In the genomic region with DNA sequence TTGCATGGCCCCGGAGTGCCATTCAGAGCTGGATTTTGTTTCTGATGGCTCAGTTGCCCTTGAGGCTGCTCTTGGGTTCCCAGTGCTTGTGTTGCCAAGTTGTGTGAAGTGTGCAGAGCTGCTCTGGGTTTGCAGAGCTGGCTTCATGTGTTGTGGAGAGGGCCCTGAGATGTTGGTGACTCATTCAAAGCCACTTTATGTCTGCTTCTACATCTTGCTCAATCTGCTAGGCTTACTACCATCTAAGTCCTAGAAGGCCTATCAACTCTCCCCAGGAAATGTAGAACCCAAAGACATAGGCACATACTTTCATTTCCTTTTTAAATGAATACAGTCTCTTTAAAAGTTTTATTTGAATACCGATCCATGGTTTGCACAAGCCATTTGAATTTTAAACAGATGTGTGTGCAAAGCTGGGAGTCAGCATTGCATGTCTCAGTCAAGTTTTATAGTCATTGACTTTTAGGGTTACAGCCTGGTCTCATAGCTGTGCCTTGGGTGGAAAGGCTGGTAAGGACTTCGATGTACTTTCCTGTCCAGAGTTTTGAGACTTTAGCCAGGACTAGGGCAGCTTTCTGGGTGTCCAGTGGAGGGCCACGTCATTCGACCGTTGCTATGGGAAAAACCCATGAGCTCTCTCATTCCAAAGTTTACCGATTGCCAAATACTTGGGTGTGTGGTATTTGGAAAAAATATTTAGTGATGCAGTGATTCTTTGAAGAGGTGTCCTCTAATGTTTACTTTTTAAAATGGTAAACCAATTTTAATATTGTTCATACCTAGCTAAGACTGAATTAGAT, we compare ENCODE assay signal across 16 cellular contexts.
DNase-seq lines count a peak whose midpoint lies in the region; ATAC-seq, FAIRE-seq and TF ChIP-seq lines count a peak whose summit lies in the region.
"Had no signal": no experiment of that assay in that cellular context is flagged by ENCODE, and none has a peak within 500 bp of the region (broad histone marks: within the 10 kb centered on the region; RNA-seq: fewer than 3 reads in every experiment).

No MANE protein-coding gene starts in this region.

- no peak overlapping the region for H2BK120ac ChIP-seq in trophoblast cell (ENCODE audit: insufficient read depth, low read length, poor library complexity)

- H3K4me1 ChIP-seq in trophoblast cell (ENCODE audit: control insufficient read depth in 1 of 2, insufficient read depth in 2 of 2, low read length in 2 of 2), result no peaks in the 10 kb centered on the region
- H3K4me1 ChIP-seq in kidney (ENCODE audit: control insufficient read depth in 1 of 2, insufficient read depth in 1 of 2, low read depth in 1 of 2, low read length in 2 of 2), result no peaks in the 10 kb centered on the region
- H3K4me1 ChIP-seq in effector memory CD4-positive, alpha-beta T cell (ENCODE audit: control insufficient read depth, insufficient read depth, low read length, poor library complexity, severe bottlenecking), result no peaks in the 10 kb centered on the region

- DNase-seq in ELR (ENCODE audit: low read depth) (peak; percentile 85), NCI-H526 treated with DMSO at 0.1 percent for 48 hours (lab: John Stamatoyannopoulos, UW) (peak; percentile 44), trophoblast cell (peak; percentile 81 to 97), kidney (no peak), NCI-H146 (lab: John Stamatoyannopoulos, UW) (no peak), NCI-H1694 (lab: John Stamatoyannopoulos, UW) (no peak)
- no peak for DNase-seq in effector memory CD4-positive, alpha-beta T cell
- DNase-seq: activated CD4-positive, alpha-beta memory T cell treated with anti-CD3 and anti-CD28 coated beads, Interleukin-2, amount 10 ng/mL, durations not matched to agents 7 days and 5 days; endodermal cell; islet precursor cell; NCI-H524; nucleus accumbens; stimulated activated CD4-positive, alpha-beta T cell treated with anti-CD3 and anti-CD28 coated beads, Interleukin-4, amount 100 ng/mL, for 24 hours; T-helper 1 cell had no signal

- H3K18ac ChIP-seq in trophoblast cell (ENCODE audit: low read length), result no peak overlapping the region

- FAIRE-seq in kidney (lab: Jason Lieb, UNC), result no peak
- FAIRE-seq: GM18507 had no signal

- no peak overlapping the region for H3K23ac ChIP-seq in trophoblast cell (ENCODE audit: low read length)

- H3K27me3 ChIP-seq in trophoblast cell (ENCODE audit: insufficient read depth, low read length), result no peaks in the 10 kb centered on the region
- H3K27me3 ChIP-seq in effector memory CD4-positive, alpha-beta T cell (replicated peaks; ENCODE audit: control insufficient read depth, insufficient read depth, low read length, poor library complexity, severe bottlenecking), result peaks cover 4% of the 10 kb centered on the region

- no peak overlapping the region for H2BK12ac ChIP-seq in trophoblast cell (ENCODE audit: low read length)

- H2AFZ ChIP-seq in trophoblast cell (ENCODE audit: insufficient read depth, low read length, poor library complexity), result no peak overlapping the region

- H4K91ac ChIP-seq in trophoblast cell (ENCODE audit: low read depth, low read length), result no peak overlapping the region

- H3K9ac ChIP-seq in trophoblast cell (ENCODE audit: low read length) (no peak overlapping the region), kidney (ENCODE audit: low read length in 2 of 2) (no peak overlapping the region)

- intact Hi-C loops in kidney (cut with DNase I), result no loop called here

- no peak overlapping the region for H3K4ac ChIP-seq in trophoblast cell (ENCODE audit: low read depth, low read length)

- H3K4me3 ChIP-seq in trophoblast cell (ENCODE audit: low read depth, low read length) (no peak overlapping the region), kidney (ENCODE audit: low read length in 2 of 2) (no peak overlapping the region)
- no peak overlapping the region for H3K4me3 ChIP-seq in effector memory CD4-positive, alpha-beta T cell (ENCODE audit: insufficient read depth, low read depth, low read length, poor library complexity, severe bottlenecking)

- no peak overlapping the region for H2BK5ac ChIP-seq in trophoblast cell (ENCODE audit: low read depth, low read length, poor library complexity)

- H4K12ac ChIP-seq in trophoblast cell (ENCODE audit: low read depth, low read length), result no peak overlapping the region

- WGBS in trophoblast cell (ENCODE audit: extremely low coverage, insufficient coverage, insufficient read length), result no CpG with 5 or more reads among the region's 7 CpGs

- H3K79me1 ChIP-seq in trophoblast cell (ENCODE audit: low read length), result no peaks in the 10 kb centered on the region

- no peak overlapping the region for H2AK5ac ChIP-seq in trophoblast cell (ENCODE audit: low read length)

- H3K36me3 ChIP-seq in trophoblast cell (ENCODE audit: control insufficient read depth in 1 of 2, insufficient read depth in 2 of 2, low read length in 2 of 2) (no peaks in the 10 kb centered on the region), kidney (ENCODE audit: control insufficient read depth in 1 of 2, insufficient read depth in 2 of 2, low read length in 2 of 2) (no peaks in the 10 kb centered on the region)
- H3K36me3 ChIP-seq in effector memory CD4-positive, alpha-beta T cell (ENCODE audit: control insufficient read depth, insufficient read depth, low read length), result no peaks in the 10 kb centered on the region

- H3K9me3 ChIP-seq in trophoblast cell (ENCODE audit: insufficient read depth, low read depth, low read length) (no peaks in the 10 kb centered on the region), kidney (ENCODE audit: control insufficient read depth in 1 of 2, low read length in 2 of 2) (no peaks in the 10 kb centered on the region)
- no peaks in the 10 kb centered on the region for H3K9me3 ChIP-seq in effector memory CD4-positive, alpha-beta T cell (ENCODE audit: control insufficient read depth, low read length)

- no peak overlapping the region for H3K14ac ChIP-seq in trophoblast cell (ENCODE audit: low read length)

- H3K4me2 ChIP-seq in trophoblast cell (ENCODE audit: low read length), result no peak overlapping the region

- H4K8ac ChIP-seq in trophoblast cell (ENCODE audit: low read depth, low read length), result no peak overlapping the region

- TF ChIP-seq CTCF in kidney (IDR thresholded peaks at IDR 0.05; ENCODE audit: borderline replicate concordance, extremely low read depth, insufficient read depth), result no peak

- ATAC-seq in esophagus mucosa, result peak; percentile 72

- H3K27ac ChIP-seq in trophoblast cell (ENCODE audit: low read depth, low read length), result no peak overlapping the region
- H3K27ac ChIP-seq in kidney (ENCODE audit: low read depth in 2 of 2, low read length in 2 of 2), result no peak overlapping the region
- no peak overlapping the region for H3K27ac ChIP-seq in effector memory CD4-positive, alpha-beta T cell (ENCODE audit: insufficient read depth, low read length, poor library complexity, severe bottlenecking)

- H3K79me2 ChIP-seq in trophoblast cell (ENCODE audit: control insufficient read depth, insufficient read depth, low read length, poor library complexity), result no peaks in the 10 kb centered on the region

Comparison
In these comparisons a context has a peak if more than half of its experiments do, and no peak if none do; other contexts are left out.
1. DNase-seq: peak in ELR (single experiment), NCI-H526 treated with DMSO at 0.1 percent for 48 hours (single experiment) and trophoblast cell (2 of 2); none in kidney (single experiment), NCI-H146 (single experiment), effector memory CD4-positive, alpha-beta T cell (0 of 3) and NCI-H1694 (single experiment).